13 cellular contexts compared by ENCODE assay signal in genomic region chr1:54329337-54329954, GRCh38.
DNase-seq lines count a peak whose midpoint lies in the region; ATAC-seq and TF ChIP-seq lines count a peak whose summit lies in the region.
"Had no signal": no experiment of that assay in that cellular context is flagged by ENCODE, and none has a peak within 500 bp of the region (broad histone marks: within the 10 kb centered on the region; RNA-seq: fewer than 3 reads in every experiment).

No MANE protein-coding gene starts in this region.

- H3F3A ChIP-seq in GM23338 (replicated peaks; ENCODE audit: low read depth), result peaks cover 11% of the 10 kb centered on the region; the same call in 1 of the 2 replicates

- peak overlapping the region; percentile 53 for H3K4me2 ChIP-seq in GM23338

- H3K27me3 Mint-ChIP-seq in GM23338 (ENCODE audit: insufficient read depth, low read depth, poor library complexity), result peaks cover 12% of the 10 kb centered on the region
- H3K27me3 Mint-ChIP-seq: CD4-positive, alpha-beta memory T cell; stimulated activated naive CD8-positive, alpha-beta T cell treated with anti-CD3 and anti-CD28 coated beads, Interleukin-15, amount 100 ng/mL, for 72 hours had no signal

- H3K9me3 Mint-ChIP-seq in GM23338, result no peaks in the 10 kb centered on the region
- H3K9me3 Mint-ChIP-seq: CD4-positive, alpha-beta memory T cell; stimulated activated naive CD8-positive, alpha-beta T cell treated with anti-CD3 and anti-CD28 coated beads, Interleukin-15, amount 100 ng/mL, for 72 hours had no signal

- no peak for TF ChIP-seq CTCF in GM23338 (conservative IDR thresholded peaks at IDR 0.05; ENCODE audit: low read depth in 2 of 2)

- no peaks in the 10 kb centered on the region for H3K36me3 Mint-ChIP-seq in GM23338 (ENCODE audit: low read depth)

- no peak overlapping the region; the same call in 1 of the 2 replicates for H3K4me3 ChIP-seq in GM23338
- H3K4me3 ChIP-seq in rectal smooth muscle tissue (ENCODE audit: low read length), result no peak overlapping the region
- H3K4me3 ChIP-seq: K562 had no signal

- H3K4me3 Mint-ChIP-seq in GM23338, result no peak overlapping the region
- H3K4me3 Mint-ChIP-seq: CD4-positive, alpha-beta memory T cell; stimulated activated naive CD8-positive, alpha-beta T cell treated with anti-CD3 and anti-CD28 coated beads, Interleukin-15, amount 100 ng/mL, for 72 hours had no signal

- peaks cover 100% of the 10 kb centered on the region for H3K79me2 ChIP-seq in GM23338 (replicated peaks; ENCODE audit: insufficient read depth)

- peaks cover 95% of the 10 kb centered on the region for H3K4me1 Mint-ChIP-seq in GM23338

- H3K27ac ChIP-seq in GM23338 (ENCODE audit: low read depth) (peak overlapping the region; percentile 66; the same call in 1 of the 2 replicates), layer of hippocampus (ENCODE audit: low read depth, low read length) (peak overlapping the region; percentile 72), rectal smooth muscle tissue (ENCODE audit: low read depth, low read length) (peak overlapping the region; percentile 14)

- DNase-seq in GM23338 (ENCODE audit: low spot score), result no peak
- DNase-seq in amygdala (lab: John Stamatoyannopoulos, UW), result peak in 35 of 56 donors; percentile 14 to 74 (median 37)
- no peak for DNase-seq in LoVo (ENCODE audit: low spot score)
- DNase-seq in stimulated activated CD4-positive, alpha-beta T cell treated with anti-CD3 and anti-CD28 coated beads, Interleukin-4, amount 100 ng/mL, for 1 hour, result no peak
- DNase-seq in SW480 (ENCODE audit: low spot score), result no peak
- DNase-seq in DMS79 (lab: John Stamatoyannopoulos, UW), result no peak
- DNase-seq: activated T-cell treated with anti-CD3 and anti-CD28 coated beads, Interleukin-2, amount 50 U/mL, for 48 hours; CD4-positive, alpha-beta memory T cell; NCI-H1417 treated with DMSO at 0.1 percent for 48 hours; stimulated activated naive CD8-positive, alpha-beta T cell treated with anti-CD3 and anti-CD28 coated beads, Interleukin-15, amount 100 ng/mL, for 72 hours had no signal

- no peaks in the 10 kb centered on the region for H3K36me3 ChIP-seq in GM23338 (ENCODE audit: insufficient read depth)
- no peaks in the 10 kb centered on the region for H3K36me3 ChIP-seq in rectal smooth muscle tissue (ENCODE audit: control insufficient read depth, insufficient read depth, low read length)

- peak overlapping the region; percentile 75 for H3K27ac Mint-ChIP-seq in GM23338
- H3K27ac Mint-ChIP-seq: stimulated activated naive CD8-positive, alpha-beta T cell treated with anti-CD3 and anti-CD28 coated beads, Interleukin-15, amount 100 ng/mL, for 72 hours had no signal

- H2AFZ ChIP-seq in GM23338, result no peak overlapping the region

- H3K9ac ChIP-seq in rectal smooth muscle tissue (ENCODE audit: low read length), result no peak overlapping the region

- H3K27me3 ChIP-seq in GM23338 (ENCODE audit: insufficient read depth) (no peaks in the 10 kb centered on the region), layer of hippocampus (ENCODE audit: control insufficient read depth, insufficient read depth, low read length) (no peaks in the 10 kb centered on the region), rectal smooth muscle tissue (ENCODE audit: control insufficient read depth, insufficient read depth, low read length) (no peaks in the 10 kb centered on the region)

- no peak; the same call in 2 of the 3 replicates for ATAC-seq in GM23338
- ATAC-seq: K562; stimulated activated naive CD8-positive, alpha-beta T cell treated with anti-CD3 and anti-CD28 coated beads, Interleukin-15, amount 100 ng/mL, for 72 hours had no signal

- peaks cover 44% of the 10 kb centered on the region; the same call in 1 of the 2 replicates for H4K20me1 ChIP-seq in GM23338 (replicated peaks; ENCODE audit: insufficient read depth)

- no peaks in the 10 kb centered on the region for H3K9me2 ChIP-seq in GM23338 (ENCODE audit: insufficient read depth)

- H3K4me1 ChIP-seq in GM23338 (ENCODE audit: insufficient read depth) (peaks cover 98% of the 10 kb centered on the region), rectal smooth muscle tissue (ENCODE audit: control insufficient read depth, insufficient read depth, low read length) (peaks cover 87% of the 10 kb centered on the region)

TF ChIP-seq in GM23338, 12 proteins besides CTCF, POLR2A, EP300 and RAD21:
- TF ChIP-seq EZH2 (IDR thresholded peaks at IDR 0.05; ENCODE audit: low read depth, unreplicated experiment) (no peak), ZNF331 (CRISPR knock-in tag; IDR thresholded peaks at IDR 0.05; ENCODE audit: low read depth) (no peak), STAT1 (IDR thresholded peaks at IDR 0.05; ENCODE audit: unreplicated experiment) (no peak), ETS1 (IDR thresholded peaks at IDR 0.05) (no peak), POLR2AphosphoS5 (IDR thresholded peaks at IDR 0.05; ENCODE audit: low read depth) (no peak), REST (IDR thresholded peaks at IDR 0.05; ENCODE audit: unreplicated experiment) (no peak), CREB1 (CRISPR knock-in tag; IDR thresholded peaks at IDR 0.05; ENCODE audit: low read depth) (no peak), ZNF114 (CRISPR knock-in tag; IDR thresholded peaks at IDR 0.05) (no peak)

Comparison
In these comparisons a context has a peak if more than half of its experiments do, and no peak if none do; other contexts are left out.
1. DNase-seq: peak in amygdala (35 of 56); none in GM23338 (single experiment), LoVo (single experiment), stimulated activated CD4-positive, alpha-beta T cell treated with anti-CD3 and anti-CD28 coated beads, Interleukin-4, amount 100 ng/mL, for 1 hour (single experiment), SW480 (single experiment) and DMS79 (single experiment).
2. H3K27ac ChIP-seq: peak in every context shown above with its lines; median percentile 72 in layer of hippocampus; 66 in GM23338; 14 in rectal smooth muscle tissue.